29 cellular contexts compared by ENCODE assay signal in genomic region chr3:42750834-42751233, GRCh38. TPM values are rescaled to one million over a fixed set of nuclear protein-coding genes. Genes with fewer than 3 reads are reported as not detected.
DNase-seq lines count a peak whose midpoint lies in the region; ATAC-seq and TF ChIP-seq lines count a peak whose summit lies in the region.
"Had no signal": no experiment of that assay in that cellular context is flagged by ENCODE, and none has a peak within 500 bp of the region (broad histone marks: within the 10 kb centered on the region; RNA-seq: fewer than 3 reads in every experiment).

No MANE protein-coding gene starts in this region.

- TF ChIP-seq CTCF in coronary artery (IDR thresholded peaks at IDR 0.05) (no peak), tibial artery (IDR thresholded peaks at IDR 0.05) (no peak)

- H3K27me3 ChIP-seq in tibial artery: no peaks in the 10 kb centered on the region

- H3K4me1 ChIP-seq in tibial artery: peaks cover 0 to 50% (median 28%) of the 10 kb centered on the region in 4 donors
- H3K4me1 ChIP-seq: Caco-2 had no signal

- no peaks in the 10 kb centered on the region for H3K27me3 Mint-ChIP-seq in stimulated activated memory B cell treated with anti-CD40 and anti-IgM and Interleukin-4, amounts not matched to agents 10 μg/mL and 1 μg/mL and 100 μg/mL, for 72 hours
- H3K27me3 Mint-ChIP-seq: B cell had no signal

- peak; percentile 44 for DNase-seq in cardiac septum (ENCODE audit: low spot score)
- no peak for DNase-seq in Right ventricle myocardium superior
- peak; percentile 47 for DNase-seq in coronary artery (ENCODE audit: low spot score)
- peak; percentile 53 for DNase-seq in mesenteric fat pad (ENCODE audit: low spot score)
- DNase-seq in tibial artery: peak; percentile 13 to 24
- no peak for DNase-seq in substantia nigra (lab: John Stamatoyannopoulos, UW)
- DNase-seq: Caco-2; CD8-positive, alpha-beta T cell; DMS 273 treated with DMSO at 0.1 percent for 48 hours; DMS79; EL; GDM1; MM.1S; NCI-H1694; NCI-H2029 treated with DMSO at 0.1 percent for 48 hours; NCI-H2227 treated with DMSO at 0.1 percent for 48 hours; NCI-H526 treated with DMSO at 0.1 percent for 48 hours; RPMI8226; SHP77 treated with DMSO at 0.1 percent for 48 hours had no signal

- no peaks in the 10 kb centered on the region for H3K36me3 ChIP-seq in tibial artery

- H3K4me1 Mint-ChIP-seq in stimulated activated memory B cell treated with anti-CD40 and anti-IgM and Interleukin-4, amounts not matched to agents 10 μg/mL and 1 μg/mL and 100 μg/mL, for 72 hours: no peaks in the 10 kb centered on the region

- intact Hi-C loops in cardiac septum (cut with DNase I) (loop anchor here (10.0 kb wide), 1 partner anchor 496 kb away; no protein-coding TSS in a partner anchor), Right ventricle myocardium superior (cut with DNase I) (no loop called here), tibial artery (cut with DNase I; ENCODE audit: low total_unique reads) (loop anchor here (5.0 kb wide), 1 partner anchor 249 kb away; the partner anchor contains the start of gene VIPR1)

- H3K27ac ChIP-seq in coronary artery (no peak overlapping the region), tibial artery (peak overlapping the region in 1 of 2 donors; percentile 63), substantia nigra (ENCODE audit: low read depth, low read length, poor library complexity, severe bottlenecking) (no peak overlapping the region)
- H3K27ac ChIP-seq: C4-2B, KMS-11, SK-N-MC had no signal

- H3K27ac Mint-ChIP-seq in stimulated activated memory B cell treated with anti-CD40 and anti-IgM and Interleukin-4, amounts not matched to agents 10 μg/mL and 1 μg/mL and 100 μg/mL, for 72 hours: no peak overlapping the region
- H3K27ac Mint-ChIP-seq: B cell; CD8-positive, alpha-beta T cell had no signal

- H3K9me3 Mint-ChIP-seq in stimulated activated memory B cell treated with anti-CD40 and anti-IgM and Interleukin-4, amounts not matched to agents 10 μg/mL and 1 μg/mL and 100 μg/mL, for 72 hours: no peaks in the 10 kb centered on the region
- H3K9me3 Mint-ChIP-seq: CD8-positive, alpha-beta T cell; IgD-negative memory B cell had no signal

- no peaks in the 10 kb centered on the region for H3K9me3 ChIP-seq in tibial artery
- H3K9me3 ChIP-seq: Caco-2 had no signal

- ATAC-seq in Right ventricle myocardium superior (ENCODE audit: poor library complexity): no peak
- no peak for ATAC-seq in stimulated activated memory B cell treated with anti-CD40 and anti-IgM and Interleukin-4, amounts not matched to agents 10 μg/mL and 1 μg/mL and 100 μg/mL, for 72 hours
- ATAC-seq: CD8-positive, alpha-beta T cell; GM12878 had no signal

- H3K4me3 ChIP-seq in coronary artery (no peak overlapping the region), tibial artery (no peak overlapping the region)
- H3K4me3 ChIP-seq: GM12878, SK-N-MC had no signal

- no peak overlapping the region for H3K4me3 Mint-ChIP-seq in stimulated activated memory B cell treated with anti-CD40 and anti-IgM and Interleukin-4, amounts not matched to agents 10 μg/mL and 1 μg/mL and 100 μg/mL, for 72 hours
- H3K4me3 Mint-ChIP-seq: B cell; CD8-positive, alpha-beta T cell; IgD-negative memory B cell had no signal

- H3K36me3 Mint-ChIP-seq in stimulated activated memory B cell treated with anti-CD40 and anti-IgM and Interleukin-4, amounts not matched to agents 10 μg/mL and 1 μg/mL and 100 μg/mL, for 72 hours: no peaks in the 10 kb centered on the region
- H3K36me3 Mint-ChIP-seq: CD8-positive, alpha-beta T cell had no signal

RNA-seq across cellular contexts. Expression of gene CCDC13, which starts 22.2 kb away (rescaled TPM):
- 1.1 TPM for total RNA-seq in cardiac septum
- 0.24 TPM for total RNA-seq in Right ventricle myocardium superior
- total RNA-seq in mesenteric fat pad: 1.3 TPM
- total RNA-seq: A673, H1 had no signal

RNA-seq across cellular contexts. Expression of gene HHATL, which starts 48.2 kb away (rescaled TPM):
- total RNA-seq in cardiac septum (505 TPM), Right ventricle myocardium superior (486 TPM), mesenteric fat pad (0.48 TPM)
- total RNA-seq: A673; B cell; Caco-2; CD8-positive, alpha-beta T cell; GM12878; H1; NCI-H460 had no signal

RNA-seq across cellular contexts. Expression of gene HIGD1A, which starts 53.5 kb away (rescaled TPM):
- total RNA-seq in cardiac septum: 266 TPM
- 320 TPM for total RNA-seq in Right ventricle myocardium superior
- 97.4 TPM for total RNA-seq in mesenteric fat pad

RNA-seq across cellular contexts. Expression of gene ACKR2, which starts 58.4 kb away (rescaled TPM):
- total RNA-seq in cardiac septum (1.5 TPM), Right ventricle myocardium superior (0.43 TPM), mesenteric fat pad (5.6 TPM)
- total RNA-seq: A673, NCI-H460 had no signal

Comparison
In these comparisons a context has a peak if more than half of its experiments do, and no peak if none do; other contexts are left out.
1. DNase-seq: peak in cardiac septum (single experiment), coronary artery (single experiment), mesenteric fat pad (single experiment) and tibial artery (2 of 2); none in Right ventricle myocardium superior (single experiment) and substantia nigra (0 of 49).
2. RNA of gene HHATL, which starts 48.2 kb away (total RNA-seq): 505 TPM in cardiac septum (single experiment) and 486 TPM in Right ventricle myocardium superior (single experiment); 0.48 TPM in mesenteric fat pad (single experiment); every median in the first group is over 100 times any median in the second.